In the genomic region with DNA sequence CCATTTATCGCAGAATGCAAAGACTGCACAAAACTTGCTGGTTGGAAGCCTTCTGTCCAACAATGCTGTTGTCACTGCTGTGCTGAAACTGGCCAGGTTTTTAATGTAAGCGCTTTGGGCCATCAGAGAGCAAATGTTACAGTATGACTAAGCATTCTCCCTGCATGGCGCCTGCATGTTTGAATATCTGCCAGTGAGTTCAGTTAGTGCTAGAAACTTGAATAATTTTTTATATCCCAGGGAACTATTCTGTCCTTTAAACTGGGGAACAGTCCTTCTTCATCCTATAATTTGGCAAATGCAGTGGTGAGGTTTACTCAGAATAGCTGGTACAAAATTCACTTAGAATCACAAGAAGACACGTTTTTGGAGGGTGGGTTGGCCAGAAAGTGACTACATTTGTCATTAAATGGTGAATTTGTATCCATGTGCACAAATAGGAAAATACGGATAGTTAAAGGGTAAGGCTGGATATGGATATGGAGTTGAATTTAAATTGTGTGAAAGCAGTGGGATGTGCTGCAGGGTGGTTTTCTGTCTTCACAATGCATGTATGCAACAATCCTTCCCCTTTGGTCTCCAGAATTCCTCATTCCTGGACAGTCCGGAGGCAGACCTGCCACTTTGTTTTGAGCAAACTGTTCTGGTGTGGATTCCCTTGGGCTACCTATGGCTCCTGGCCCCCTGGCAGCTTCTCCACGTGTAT, we compare ENCODE assay signal across 1 cellular context.
A peak's percentile ranks its signal among the peaks of the same experiment; 100 is the strongest.
TF ChIP-seq lines count a peak whose summit lies in the region.

No MANE protein-coding gene starts in this region.

TF ChIP-seq in SK-N-SH, 30 proteins besides CTCF, POLR2A, EP300 and RAD21 (continued from another document):
- TF ChIP-seq YY1 (IDR thresholded peaks at IDR 0.05; ENCODE audit: low read depth) (peak; percentile 68; the same call in 1 of the 2 replicates), JUND (IDR thresholded peaks at IDR 0.05) (peak; percentile 59), EZH2phosphoT487 (IDR thresholded peaks at IDR 0.05; ENCODE audit: borderline replicate concordance, low read depth) (no peak), FOSL2 (IDR thresholded peaks at IDR 0.05; ENCODE audit: borderline replicate concordance, low read depth) (peak; percentile 53; the same call in 1 of the 2 replicates), TCF12 (IDR thresholded peaks at IDR 0.05) (peak; percentile 55), FOXJ3 (CRISPR knock-in tag; IDR thresholded peaks at IDR 0.05) (no peak), NRF1 (IDR thresholded peaks at IDR 0.05; ENCODE audit: low read depth, low read length) (no peak)
TF ChIP-seq in SK-N-SH: peak in this region for 7.
